ENCODE assay signal across 8 cellular contexts in the genomic region with DNA sequence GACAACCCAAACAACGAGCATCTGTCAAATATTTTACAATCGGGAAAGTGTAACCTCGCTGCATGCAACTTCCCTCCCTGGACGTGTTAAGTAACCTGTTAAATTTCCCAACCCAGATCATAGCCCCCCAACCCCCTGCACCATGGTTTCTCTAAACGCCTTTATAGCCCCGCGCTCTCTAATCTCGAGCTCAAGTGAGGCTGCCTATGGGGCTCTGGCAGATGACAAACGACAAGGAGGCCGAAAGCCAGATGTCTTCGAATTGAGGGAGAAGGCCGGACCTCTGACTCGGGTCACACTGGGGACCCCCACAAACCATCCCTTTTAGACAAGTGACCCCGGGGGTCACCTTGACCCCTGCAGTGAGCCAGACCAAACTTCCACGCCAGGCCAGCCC. TPM values are rescaled to one million over a fixed set of nuclear protein-coding genes. Genes with fewer than 3 reads are reported as not detected.
DNase-seq lines count a peak whose midpoint lies in the region; ATAC-seq and TF ChIP-seq lines count a peak whose summit lies in the region.

No MANE protein-coding gene starts in this region.

- H3K9me3 ChIP-seq in psoas muscle = no peaks in the 10 kb centered on the region

- POLR2A ChIA-PET in T-cell (lab: Charles Lee) = interaction anchor here in 1 of 2 donors (0.7 to 0.8 kb wide), 2 partner anchors 34 to 131 kb away, joined by 3 to 6 read pairs; no protein-coding TSS in a partner anchor

- in situ Hi-C loops in GM13977 (cut with MboI; ENCODE audit: low pct_unique_long_range_greater_than_20kb, low sequenced_read_pairs, unreplicated experiment) = no loop called here

- H3K4me1 Mint-ChIP-seq in T-cell = peaks cover 46 to 58% (median 54%) of the 10 kb centered on the region in 3 donors

- no peaks in the 10 kb centered on the region for H3K27me3 ChIP-seq in psoas muscle (ENCODE audit: insufficient read depth in 3 of 3, low read length in 2 of 3)

- H3K27ac Mint-ChIP-seq in T-cell = peak overlapping the region; percentile 98 to 100

- H3K4me3 Mint-ChIP-seq in T-cell = peak overlapping the region; percentile 87 to 95 (median 88)

- H3K36me3 ChIP-seq in psoas muscle (ENCODE audit: insufficient read depth in 1 of 2, low read depth in 1 of 2) = no peaks in the 10 kb centered on the region

- TF ChIP-seq CTCF in GM12865 (IDR thresholded peaks at IDR 0.05; ENCODE audit: insufficient read depth, low read depth, low read length, missing control alignments) (no peak), fibroblast of villous mesenchyme (IDR thresholded peaks at IDR 0.05; ENCODE audit: insufficient read depth, low read depth, low read length) (no peak), psoas muscle (IDR thresholded peaks at IDR 0.05) (no peak), GM13977 (IDR thresholded peaks at IDR 0.05; ENCODE audit: extremely low read depth, insufficient read depth, missing control alignments) (no peak)

- 0 to 1% (median 0%) methylated on average over 15 of the region's 15 CpGs for WGBS in psoas muscle, 3 donors

- intact Hi-C loops in psoas muscle (cut with DNase I) = loop anchor here (2.0 to 10.0 kb wide), 3 partner anchors 264 to 526 kb away; no protein-coding TSS in a partner anchor

- H3K9me3 Mint-ChIP-seq in T-cell = no peaks in the 10 kb centered on the region

- peak overlapping the region; percentile 93 for H3K27ac ChIP-seq in psoas muscle

- H3K36me3 Mint-ChIP-seq in T-cell = peaks cover 11% of the 10 kb centered on the region

- CTCF ChIA-PET in T-cell (lab: Charles Lee) = interaction anchor here in 1 of 2 donors (0.6 to 1.2 kb wide), 2 partner anchors 25 to 777 kb away, joined by 3 read pairs; no protein-coding TSS in a partner anchor

- ATAC-seq in T-cell (replicated peaks in 1 of 4) (no peak), psoas muscle (peak in 2 of 4 donors; percentile 4 to 18), HG03025 (IDR thresholded peaks at IDR 0.05; ENCODE audit: low FRiP score, unreplicated experiment) (no peak)

- peak overlapping the region; percentile 75 for H3K4me3 ChIP-seq in GM12865 (ENCODE audit: low read depth, low read length)
- peak overlapping the region; percentile 89 for H3K4me3 ChIP-seq in fibroblast of villous mesenchyme (ENCODE audit: low read depth, low read length)
- peak overlapping the region; percentile 81 for H3K4me3 ChIP-seq in psoas muscle

- H3K27me3 Mint-ChIP-seq in T-cell = no peaks in the 10 kb centered on the region

- DNase-seq in GM12865 (ENCODE audit: low read depth) = no peak
- peak in 1 of 34 experiments; percentile 6 for DNase-seq in T-cell
- DNase-seq in fibroblast of villous mesenchyme (ENCODE audit: low read depth) = peak; percentile 36
- no peak for DNase-seq in psoas muscle
- no peak for DNase-seq in GM13977 (ENCODE audit: low spot score)
- no peak for DNase-seq in NCI-H1092 (lab: John Stamatoyannopoulos, UW)
- DNase-seq in inferior parietal cortex (ENCODE audit: extremely low spot score) = no peak

- H3K4me1 ChIP-seq in psoas muscle = peaks cover 37% of the 10 kb centered on the region

RNA-seq across cellular contexts. Expression of gene COX7A2L, which starts 0.5 kb away (rescaled TPM):
- total RNA-seq in T-cell (10 to 100 TPM; 59.6 to 76.4 (median 72.6) TPM), fibroblast of villous mesenchyme (174 and 189 TPM in 2 replicates), psoas muscle (10 to 100 TPM; 58.1 to 85.0 (median 62.4) TPM)
- polyA plus RNA-seq in psoas muscle = 100 to 1,000 TPM in 1 of 3 donors, 10 to 100 TPM in 2; 75.4 to 176 (median 93.3) TPM
